In the genomic region with DNA sequence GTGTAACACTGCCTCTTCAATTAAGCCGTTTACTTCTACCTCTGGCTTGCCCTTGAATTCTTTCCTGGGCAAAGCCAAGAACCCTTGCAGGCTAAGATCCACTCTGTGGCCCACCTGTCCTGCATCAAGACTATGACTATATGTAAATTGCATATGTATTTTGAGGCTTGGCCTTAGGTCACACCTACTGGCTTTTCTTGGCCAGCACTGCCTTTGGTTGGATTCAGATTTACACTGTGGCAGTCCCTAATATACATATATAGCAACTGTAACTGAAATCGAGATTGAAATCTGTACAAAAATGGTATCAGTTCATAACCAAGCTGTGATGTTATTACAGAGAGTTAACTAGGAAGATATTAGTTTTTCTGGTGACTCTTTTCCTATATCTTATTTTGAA, we compare ENCODE assay signal across 11 cellular contexts.
"Had no signal": no experiment of that assay in that cellular context is flagged by ENCODE, and none has a peak within 500 bp of the region (broad histone marks: within the 10 kb centered on the region; RNA-seq: fewer than 3 reads in every experiment).

No MANE protein-coding gene starts in this region.

- DNase-seq: GM23248, GOT3, H7, H9, HCEC 1CT, HFFc6 had no signal

- FAIRE-seq: H1, H54 had no signal

- H3K9ac ChIP-seq: GM23248 had no signal

- H2AFZ ChIP-seq: GM23248, GM23338 had no signal

- H3K4me1 ChIP-seq: HAP-1 had no signal

- H3K27ac ChIP-seq: GM23248 had no signal

- ATAC-seq: GM23338, HCT116 had no signal

- H3K4me3 ChIP-seq: GM23248, GM23338, HAP-1 had no signal

- H3K9me3 ChIP-seq: HAP-1 had no signal

- H3K36me3 ChIP-seq: HAP-1 had no signal

- H3K4me2 ChIP-seq: GM23338 had no signal
